Comparison of ENCODE assay signal across 10 cellular contexts in genomic region chr12:71626098-71626497, GRCh38. TPM values are rescaled to one million over a fixed set of nuclear protein-coding genes. Genes with fewer than 3 reads are reported as not detected.
DNase-seq lines count a peak whose midpoint lies in the region; ATAC-seq and TF ChIP-seq lines count a peak whose summit lies in the region.
"Had no signal": no experiment of that assay in that cellular context is flagged by ENCODE, and none has a peak within 500 bp of the region (broad histone marks: within the 10 kb centered on the region; RNA-seq: fewer than 3 reads in every experiment).

No MANE protein-coding gene starts in this region.

- no peaks in the 10 kb centered on the region for H3K79me2 ChIP-seq in KMS-11 (ENCODE audit: insufficient read depth, low read depth)

- H3K9ac ChIP-seq in KMS-11, result no peak overlapping the region

- TF ChIP-seq CTCF in Caco-2 (IDR thresholded peaks at IDR 0.05; ENCODE audit: insufficient read depth in 1 of 2, low read depth in 1 of 2, low read length in 1 of 2, severe bottlenecking in 1 of 2, unreplicated experiment in 1 of 2), result no peak
- no peak for TF ChIP-seq CTCF in KMS-11 (conservative IDR thresholded peaks at IDR 0.05; ENCODE audit: low read depth, low read length)
- TF ChIP-seq CTCF in suprapubic skin (IDR thresholded peaks at IDR 0.05), result no peak

- intact Hi-C loops in Caco-2 (cut with micrococcal nuclease; ENCODE audit: unreplicated experiment), result no loop called here

- peaks cover 76% of the 10 kb centered on the region for H3K36me3 Mint-ChIP-seq in Caco-2 (ENCODE audit: insufficient read depth, unreplicated experiment)

- H3K36me3 ChIP-seq in Caco-2 (ENCODE audit: control insufficient read depth, insufficient read depth, low read length) (peaks cover 1% of the 10 kb centered on the region; the same call in 1 of the 2 replicates), KMS-11 (ENCODE audit: insufficient read depth) (peaks cover 21% of the 10 kb centered on the region; the same call in 1 of the 2 replicates), MG63 (peaks cover 91% of the 10 kb centered on the region), suprapubic skin (peaks cover 89% of the 10 kb centered on the region)

- BruUV-seq in Caco-2 (replicated peaks; lab: Mats Ljungman, UMichigan), result no TSS peak

- no peak for DNase-seq in Caco-2
- DNase-seq in dermis blood vessel endothelial cell, result peak; percentile 61
- no peak for DNase-seq in MG63
- no peak for DNase-seq in 8988T
- DNase-seq in suprapubic skin (ENCODE audit: low spot score in 2 of 2), result no peak
- no peak for DNase-seq in NCI-H187 treated with DMSO at 0.1 percent for 48 hours (lab: John Stamatoyannopoulos, UW)
- DNase-seq: activated T-cell treated with anti-CD3 and anti-CD28 coated beads for 4 hours, NCI-H748 treated with DMSO at 0.1 percent for 48 hours had no signal

- no peak for TF ChIP-seq EP300 in suprapubic skin (IDR thresholded peaks at IDR 0.05)

- TF ChIP-seq POLR2A in suprapubic skin (IDR thresholded peaks at IDR 0.05), result no peak

- H3K4me3 Mint-ChIP-seq in Caco-2 (ENCODE audit: unreplicated experiment), result no peak overlapping the region

- CTCF ChIA-PET in Caco-2 (lab: Charles Lee), result no interaction called here

- 58% methylated on average over 5 of the region's 5 CpGs for WGBS in suprapubic skin

- peak overlapping the region; percentile 26 for H3K27ac Mint-ChIP-seq in Caco-2 (ENCODE audit: unreplicated experiment)

- H3K27ac ChIP-seq in KMS-11 (no peak overlapping the region), suprapubic skin (no peak overlapping the region)

- peak; percentile 59 for ATAC-seq in GM19397 (IDR thresholded peaks at IDR 0.05; ENCODE audit: unreplicated experiment)

- H3K9me3 ChIP-seq in Caco-2, result no peaks in the 10 kb centered on the region
- H3K9me3 ChIP-seq in MG63, result no peaks in the 10 kb centered on the region
- no peaks in the 10 kb centered on the region for H3K9me3 ChIP-seq in suprapubic skin

- H3K4me1 Mint-ChIP-seq in Caco-2 (ENCODE audit: low read depth, unreplicated experiment), result peaks cover 8% of the 10 kb centered on the region

- no peaks in the 10 kb centered on the region for H3K27me3 ChIP-seq in Caco-2 (replicated peaks; ENCODE audit: control insufficient read depth, insufficient read depth, low read length)
- no peaks in the 10 kb centered on the region for H3K27me3 ChIP-seq in KMS-11 (ENCODE audit: insufficient read depth, low read depth)
- no peaks in the 10 kb centered on the region for H3K27me3 ChIP-seq in MG63
- H3K27me3 ChIP-seq in suprapubic skin, result no peaks in the 10 kb centered on the region

- no peak overlapping the region for H2AFZ ChIP-seq in KMS-11 (ENCODE audit: low read depth)

- H3K4me2 ChIP-seq in KMS-11, result peak overlapping the region; percentile 17

- no peaks in the 10 kb centered on the region for H3K9me3 Mint-ChIP-seq in Caco-2 (ENCODE audit: unreplicated experiment)

- no peaks in the 10 kb centered on the region for H4K20me1 ChIP-seq in KMS-11 (ENCODE audit: insufficient read depth)

- H3K4me3 ChIP-seq in Caco-2 (ENCODE audit: low read depth, low read length) (no peak overlapping the region), KMS-11 (IDR thresholded peaks at IDR 0.05; ENCODE audit: insufficient read depth, low read depth, low read length) (no peak overlapping the region), MG63 (no peak overlapping the region), suprapubic skin (no peak overlapping the region)

- H3K27me3 Mint-ChIP-seq in Caco-2 (ENCODE audit: insufficient read depth, unreplicated experiment), result no peaks in the 10 kb centered on the region

- POLR2A ChIA-PET in Caco-2 (lab: Charles Lee), result no interaction called here

- no peaks in the 10 kb centered on the region for H3K4me1 ChIP-seq in Caco-2
- peaks cover 22% of the 10 kb centered on the region for H3K4me1 ChIP-seq in KMS-11 (ENCODE audit: low read depth, poor library complexity, severe bottlenecking)
- H3K4me1 ChIP-seq in suprapubic skin, result no peaks in the 10 kb centered on the region

RNA-seq across cellular contexts. Expression of gene ZFC3H1, which starts 37.5 kb away (rescaled TPM):
- 48.7 and 50.7 TPM in 2 replicates for total RNA-seq in Caco-2 (2022)
- 22.8 and 32.5 TPM in 2 replicates for total RNA-seq in dermis blood vessel endothelial cell
- 11.5 and 34.6 TPM in 2 replicates for total RNA-seq in MG63 (2014; rRNA removed; shearing (Covaris generic); ENCODE audit: low replicate concordance)
- total RNA-seq in suprapubic skin, result 100 to 1,000 TPM in 1 of 4 donors, 10 to 100 TPM in 3; 52.0 to 202 (median 71.5) TPM

RNA-seq across cellular contexts. Expression of gene THAP2, which starts 38.0 kb away (rescaled TPM):
- 2.7 and 4.6 TPM in 2 replicates for total RNA-seq in Caco-2 (2022)
- 3.6 and 3.8 TPM in 2 replicates for total RNA-seq in dermis blood vessel endothelial cell
- 1.3 and 3.0 TPM in 2 replicates for total RNA-seq in MG63 (2014; rRNA removed; shearing (Covaris generic); ENCODE audit: low replicate concordance)
- 1 to 10 TPM; 1.9 to 3.6 (median 3.3) TPM for total RNA-seq in suprapubic skin

RNA-seq across cellular contexts. Expression of gene TMEM19, which starts 59.8 kb away (rescaled TPM):
- total RNA-seq in Caco-2 (2022), result 17.8 and 24.2 TPM in 2 replicates
- 37.1 and 55.9 TPM in 2 replicates for total RNA-seq in dermis blood vessel endothelial cell
- total RNA-seq in MG63 (2014; rRNA removed; shearing (Covaris generic); ENCODE audit: low replicate concordance), result 30.5 and 47.5 TPM in 2 replicates
- 10 to 100 TPM; 24.5 to 52.9 (median 43.5) TPM for total RNA-seq in suprapubic skin
